13 cellular contexts compared by ENCODE assay signal in the genomic region with DNA sequence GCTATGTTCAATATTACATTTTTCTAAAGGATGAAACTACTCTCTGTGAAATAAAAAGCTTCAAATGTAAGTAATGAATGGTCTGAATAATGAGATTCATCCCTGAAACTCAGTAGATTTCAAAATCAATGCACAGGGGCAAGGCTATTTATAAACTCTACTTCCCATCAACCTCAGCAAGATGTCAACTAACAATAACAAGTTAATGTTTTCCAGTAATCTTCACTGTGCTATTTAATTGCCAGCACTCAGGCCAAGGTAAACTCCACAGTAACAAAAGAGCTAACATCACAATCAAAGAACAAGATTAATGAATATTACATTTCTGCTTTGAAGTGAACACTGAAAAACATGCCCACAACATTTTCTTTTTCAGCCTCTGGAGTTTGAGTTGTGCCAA.
DNase-seq lines count a peak whose midpoint lies in the region; ATAC-seq and TF ChIP-seq lines count a peak whose summit lies in the region.
"Had no signal": no experiment of that assay in that cellular context is flagged by ENCODE, and none has a peak within 500 bp of the region (broad histone marks: within the 10 kb centered on the region; RNA-seq: fewer than 3 reads in every experiment).

No MANE protein-coding gene starts in this region.

- H3K27ac ChIP-seq in breast epithelium: peak overlapping the region; percentile 4 to 47
- H3K27ac ChIP-seq in transverse colon: peak overlapping the region; percentile 52 to 73 (median 64)

- intact Hi-C loops in breast epithelium (cut with DNase I; ENCODE audit: low total_unique reads): no loop called here
- intact Hi-C loops in left colon (cut with DNase I, micrococcal nuclease): no loop called here
- intact Hi-C loops in transverse colon (cut with DNase I; ENCODE audit: low total_unique reads): no loop called here

- H3K9me3 ChIP-seq in breast epithelium (no peaks in the 10 kb centered on the region), transverse colon (no peaks in the 10 kb centered on the region)

- TF ChIP-seq POLR2A in breast epithelium (IDR thresholded peaks at IDR 0.05): no peak
- TF ChIP-seq POLR2A in transverse colon (IDR thresholded peaks at IDR 0.05): no peak

- peak; percentile 28 for DNase-seq in NCI-H510A treated with DMSO at 0.1 percent for 48 hours (lab: John Stamatoyannopoulos, UW)
- DNase-seq in NCI-H510A (lab: John Stamatoyannopoulos, UW): no peak
- no peak for DNase-seq in breast epithelium (ENCODE audit: low spot score in 2 of 2)
- no peak for DNase-seq in left colon
- DNase-seq in transverse colon: no peak
- DNase-seq in NCI-H146 (lab: John Stamatoyannopoulos, UW): no peak
- DNase-seq in activated CD8-positive, alpha-beta memory T cell treated with anti-CD3 and anti-CD28 coated beads for 24 hours: no peak
- DNase-seq: amniotic stem cell, erythroblast, NCI-H1694 treated with DMSO at 0.1 percent for 48 hours, RPMI8226, substantia nigra had no signal

- H3K4me3 ChIP-seq in breast epithelium: no peak overlapping the region
- H3K4me3 ChIP-seq in transverse colon: no peak overlapping the region

- ATAC-seq in left colon (peak; percentile 86), GM19397 (IDR thresholded peaks at IDR 0.05; ENCODE audit: unreplicated experiment) (no peak)

- no peaks in the 10 kb centered on the region for H3K4me1 ChIP-seq in breast epithelium
- H3K4me1 ChIP-seq in transverse colon: peaks cover 11 to 49% (median 34%) of the 10 kb centered on the region in 4 donors

- in situ Hi-C loops in transverse colon (cut with MboI; ENCODE audit: low pct_ligation_motif_present in 1 of 4, low pct_unique_long_range_greater_than_20kb in 1 of 4, low sequenced_read_pairs in 3 of 4): no loop called here

- no peaks in the 10 kb centered on the region for H3K36me3 ChIP-seq in breast epithelium
- no peaks in the 10 kb centered on the region for H3K36me3 ChIP-seq in transverse colon

- H3K27me3 ChIP-seq in breast epithelium (no peaks in the 10 kb centered on the region), transverse colon (no peaks in the 10 kb centered on the region)

- peak; percentile 72 for TF ChIP-seq EP300 in transverse colon (IDR thresholded peaks at IDR 0.05; ENCODE audit: low read depth)

- TF ChIP-seq CTCF in breast epithelium (IDR thresholded peaks at IDR 0.05) (no peak), transverse colon (IDR thresholded peaks at IDR 0.05) (no peak)
